ENCODE assay signal across 1 cellular context in the genomic region with DNA sequence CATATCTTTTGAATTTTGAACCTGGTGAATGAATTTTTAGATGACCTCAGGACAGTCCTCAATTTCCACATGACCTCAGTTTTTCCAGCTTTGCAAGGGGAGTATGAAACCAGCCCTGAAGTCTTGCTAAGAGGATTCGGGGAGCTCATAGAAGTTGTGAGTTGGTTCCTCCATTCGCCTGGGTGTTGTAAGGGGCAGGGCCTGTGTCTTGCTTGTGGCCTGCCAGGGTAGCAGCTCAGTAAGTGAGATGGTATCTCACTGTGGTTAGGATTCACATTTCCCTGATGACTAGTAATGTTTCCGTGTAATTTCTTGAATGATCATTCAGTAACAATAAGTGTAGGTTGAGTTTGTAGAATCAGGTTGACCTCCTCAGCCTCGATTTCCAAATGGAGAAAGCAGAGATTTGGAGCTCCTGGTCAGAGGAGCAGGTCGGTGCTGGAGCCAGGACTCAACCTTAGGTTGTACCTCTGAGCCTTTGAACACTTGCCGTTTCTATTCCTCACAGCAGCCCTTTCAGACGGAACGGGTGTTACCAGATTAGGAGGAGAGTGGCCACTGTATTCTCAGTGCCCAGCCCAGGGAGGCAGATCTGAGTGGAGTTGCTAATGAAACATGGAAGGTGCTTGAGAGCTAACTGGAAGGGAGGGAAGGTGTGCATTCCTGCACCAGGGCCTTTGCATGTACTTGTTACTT.
TF ChIP-seq lines count a peak whose summit lies in the region.

No MANE protein-coding gene starts in this region.

TF ChIP-seq in K562, 482 proteins besides CTCF, POLR2A, EP300 and RAD21:
- TF ChIP-seq TAL1 (IDR thresholded peaks at IDR 0.05) (no peak), SMC3 (conservative IDR thresholded peaks at IDR 0.05; ENCODE audit: insufficient read depth, low read depth, low read length) (no peak), NR2C2 (CRISPR knock-in tag; IDR thresholded peaks at IDR 0.05) (no peak), NR2C2 (tag; IDR thresholded peaks at IDR 0.05) (no peak), FOSL1 (tag; conservative IDR thresholded peaks at IDR 0.05) (peak; percentile 49), KAT8 (IDR thresholded peaks at IDR 0.05; ENCODE audit: low read depth) (no peak), CCAR2 (IDR thresholded peaks at IDR 0.05; ENCODE audit: low read depth, low read length) (no peak), PTTG1 (tag; IDR thresholded peaks at IDR 0.05; ENCODE audit: low read depth) (no peak), ESRRA (IDR thresholded peaks at IDR 0.05; ENCODE audit: borderline replicate concordance, low read depth) (0 out of 2 replicates have a peak, but pooled peaks have one; percentile 16), CBX8 (IDR thresholded peaks at IDR 0.05; ENCODE audit: borderline replicate concordance, extremely low read depth, low read depth, low read length, poor library complexity, severe bottlenecking) (no peak), DPF2 (IDR thresholded peaks at IDR 0.05) (no peak)
- TF ChIP-seq, protein P1, sequence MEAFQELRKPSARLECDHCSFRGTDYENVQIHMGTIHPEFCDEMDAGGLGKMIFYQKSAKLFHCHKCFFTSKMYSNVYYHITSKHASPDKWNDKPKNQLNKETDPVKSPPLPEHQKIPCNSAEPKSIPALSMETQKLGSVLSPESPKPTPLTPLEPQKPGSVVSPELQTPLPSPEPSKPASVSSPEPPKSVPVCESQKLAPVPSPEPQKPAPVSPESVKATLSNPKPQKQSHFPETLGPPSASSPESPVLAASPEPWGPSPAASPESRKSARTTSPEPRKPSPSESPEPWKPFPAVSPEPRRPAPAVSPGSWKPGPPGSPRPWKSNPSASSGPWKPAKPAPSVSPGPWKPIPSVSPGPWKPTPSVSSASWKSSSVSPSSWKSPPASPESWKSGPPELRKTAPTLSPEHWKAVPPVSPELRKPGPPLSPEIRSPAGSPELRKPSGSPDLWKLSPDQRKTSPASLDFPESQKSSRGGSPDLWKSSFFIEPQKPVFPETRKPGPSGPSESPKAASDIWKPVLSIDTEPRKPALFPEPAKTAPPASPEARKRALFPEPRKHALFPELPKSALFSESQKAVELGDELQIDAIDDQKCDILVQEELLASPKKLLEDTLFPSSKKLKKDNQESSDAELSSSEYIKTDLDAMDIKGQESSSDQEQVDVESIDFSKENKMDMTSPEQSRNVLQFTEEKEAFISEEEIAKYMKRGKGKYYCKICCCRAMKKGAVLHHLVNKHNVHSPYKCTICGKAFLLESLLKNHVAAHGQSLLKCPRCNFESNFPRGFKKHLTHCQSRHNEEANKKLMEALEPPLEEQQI (IDR thresholded peaks at IDR 0.05), result no peak
- TF ChIP-seq, protein P2, sequence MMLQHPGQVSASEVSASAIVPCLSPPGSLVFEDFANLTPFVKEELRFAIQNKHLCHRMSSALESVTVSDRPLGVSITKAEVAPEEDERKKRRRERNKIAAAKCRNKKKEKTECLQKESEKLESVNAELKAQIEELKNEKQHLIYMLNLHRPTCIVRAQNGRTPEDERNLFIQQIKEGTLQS (IDR thresholded peaks at IDR 0.05), result peak; percentile 10; the same call in 1 of the 2 replicates
- TF ChIP-seq, protein P2 (CRISPR knock-in tag; conservative IDR thresholded peaks at IDR 0.05), result no peak
- TF ChIP-seq, protein P3, sequence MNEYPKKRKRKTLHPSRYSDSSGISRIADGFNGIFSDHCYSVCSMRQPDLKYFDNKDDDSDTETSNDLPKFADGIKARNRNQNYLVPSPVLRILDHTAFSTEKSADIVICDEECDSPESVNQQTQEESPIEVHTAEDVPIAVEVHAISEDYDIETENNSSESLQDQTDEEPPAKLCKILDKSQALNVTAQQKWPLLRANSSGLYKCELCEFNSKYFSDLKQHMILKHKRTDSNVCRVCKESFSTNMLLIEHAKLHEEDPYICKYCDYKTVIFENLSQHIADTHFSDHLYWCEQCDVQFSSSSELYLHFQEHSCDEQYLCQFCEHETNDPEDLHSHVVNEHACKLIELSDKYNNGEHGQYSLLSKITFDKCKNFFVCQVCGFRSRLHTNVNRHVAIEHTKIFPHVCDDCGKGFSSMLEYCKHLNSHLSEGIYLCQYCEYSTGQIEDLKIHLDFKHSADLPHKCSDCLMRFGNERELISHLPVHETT (CRISPR knock-in tag; conservative IDR thresholded peaks at IDR 0.05 in 1 of 2, IDR thresholded peaks at IDR 0.05 in 1 of 2), result no peak
- TF ChIP-seq, protein P4, sequence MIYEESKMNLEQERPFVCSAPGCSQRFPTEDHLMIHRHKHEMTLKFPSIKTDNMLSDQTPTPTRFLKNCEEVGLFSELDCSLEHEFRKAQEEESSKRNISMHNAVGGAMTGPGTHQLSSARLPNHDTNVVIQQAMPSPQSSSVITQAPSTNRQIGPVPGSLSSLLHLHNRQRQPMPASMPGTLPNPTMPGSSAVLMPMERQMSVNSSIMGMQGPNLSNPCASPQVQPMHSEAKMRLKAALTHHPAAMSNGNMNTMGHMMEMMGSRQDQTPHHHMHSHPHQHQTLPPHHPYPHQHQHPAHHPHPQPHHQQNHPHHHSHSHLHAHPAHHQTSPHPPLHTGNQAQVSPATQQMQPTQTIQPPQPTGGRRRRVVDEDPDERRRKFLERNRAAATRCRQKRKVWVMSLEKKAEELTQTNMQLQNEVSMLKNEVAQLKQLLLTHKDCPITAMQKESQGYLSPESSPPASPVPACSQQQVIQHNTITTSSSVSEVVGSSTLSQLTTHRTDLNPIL (CRISPR knock-in tag; IDR thresholded peaks at IDR 0.05), result no peak
- TF ChIP-seq, protein P5, sequence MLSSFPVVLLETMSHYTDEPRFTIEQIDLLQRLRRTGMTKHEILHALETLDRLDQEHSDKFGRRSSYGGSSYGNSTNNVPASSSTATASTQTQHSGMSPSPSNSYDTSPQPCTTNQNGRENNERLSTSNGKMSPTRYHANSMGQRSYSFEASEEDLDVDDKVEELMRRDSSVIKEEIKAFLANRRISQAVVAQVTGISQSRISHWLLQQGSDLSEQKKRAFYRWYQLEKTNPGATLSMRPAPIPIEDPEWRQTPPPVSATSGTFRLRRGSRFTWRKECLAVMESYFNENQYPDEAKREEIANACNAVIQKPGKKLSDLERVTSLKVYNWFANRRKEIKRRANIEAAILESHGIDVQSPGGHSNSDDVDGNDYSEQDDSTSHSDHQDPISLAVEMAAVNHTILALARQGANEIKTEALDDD (IDR thresholded peaks at IDR 0.05), result peak; percentile 87
